ENCODE assay signal across 15 cellular contexts in the genomic region with DNA sequence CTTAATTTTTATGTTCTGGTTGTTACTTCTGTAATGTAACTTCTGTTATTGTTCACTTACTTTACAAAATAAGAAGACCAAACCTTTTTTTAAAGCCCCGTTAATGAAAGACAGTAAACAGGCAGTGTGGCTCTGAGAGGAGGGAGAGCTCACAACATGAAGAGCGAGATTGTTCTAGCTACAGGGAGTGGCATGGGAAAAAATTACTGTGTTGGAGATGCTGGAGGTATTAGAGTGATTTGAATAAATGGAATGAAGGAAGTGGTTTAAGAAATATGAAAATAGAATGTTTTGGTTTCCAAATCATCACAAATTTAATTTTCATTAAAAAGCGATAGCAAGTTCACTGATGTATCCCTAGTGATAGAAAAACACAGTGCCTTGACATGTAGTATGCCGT. TPM values are rescaled to one million over a fixed set of nuclear protein-coding genes. Genes with fewer than 3 reads are reported as not detected.
DNase-seq lines count a peak whose midpoint lies in the region; ATAC-seq, FAIRE-seq and TF ChIP-seq lines count a peak whose summit lies in the region.
"Had no signal": no experiment of that assay in that cellular context is flagged by ENCODE, and none has a peak within 500 bp of the region (broad histone marks: within the 10 kb centered on the region; RNA-seq: fewer than 3 reads in every experiment).

No MANE protein-coding gene starts in this region.

- H3K36me3 ChIP-seq in astrocyte (ENCODE audit: insufficient read depth, low read length): no peaks in the 10 kb centered on the region
- H3K36me3 ChIP-seq in body of pancreas (replicated peaks in 1 of 2; ENCODE audit: insufficient read depth in 1 of 2, low read depth in 2 of 2): no peaks in the 10 kb centered on the region
- H3K36me3 ChIP-seq: neural progenitor cell had no signal

- H3K4me3 Mint-ChIP-seq in astrocyte (ENCODE audit: unreplicated experiment) (no peak overlapping the region), progenitor cell of endocrine pancreas (ENCODE audit: low read depth) (no peak overlapping the region)
- H3K4me3 Mint-ChIP-seq: neural progenitor cell had no signal

- TF ChIP-seq CTCF in astrocyte (IDR thresholded peaks at IDR 0.05; ENCODE audit: insufficient read depth, low read depth, low read length): no peak
- TF ChIP-seq CTCF in body of pancreas (IDR thresholded peaks at IDR 0.05): no peak
- TF ChIP-seq CTCF in progenitor cell of endocrine pancreas (IDR thresholded peaks at IDR 0.05; ENCODE audit: unreplicated experiment): no peak

- H3K4me3 ChIP-seq in astrocyte (ENCODE audit: insufficient read depth, low read depth, low read length) (peak overlapping the region; percentile 18), body of pancreas (no peak overlapping the region)
- H3K4me3 ChIP-seq: neural progenitor cell had no signal

- FAIRE-seq in H54 (lab: Jason Lieb, UNC): peak; percentile 98
- FAIRE-seq in astrocyte (lab: Jason Lieb, UNC): no peak
- FAIRE-seq: HTR-8/SVneo had no signal

- H3K79me2 ChIP-seq in astrocyte (ENCODE audit: insufficient read depth, low read length): peaks cover 56% of the 10 kb centered on the region

- H3K4me1 Mint-ChIP-seq in astrocyte (ENCODE audit: low read depth, unreplicated experiment) (peaks cover 22% of the 10 kb centered on the region), progenitor cell of endocrine pancreas (ENCODE audit: low read depth) (peaks cover 2% of the 10 kb centered on the region)

- H3K4me2 ChIP-seq in astrocyte (ENCODE audit: low read length): peak overlapping the region; percentile 76
- H3K4me2 ChIP-seq: neural progenitor cell had no signal

- peak overlapping the region; percentile 83 for H3K9ac ChIP-seq in astrocyte (ENCODE audit: low read length)
- H3K9ac ChIP-seq: neural progenitor cell had no signal

- H3K4me1 ChIP-seq in astrocyte (ENCODE audit: insufficient read depth, low read length) (peaks cover 24% of the 10 kb centered on the region), body of pancreas (peaks cover 8% of the 10 kb centered on the region)
- H3K4me1 ChIP-seq: neural progenitor cell had no signal

- H3K27me3 Mint-ChIP-seq in astrocyte (ENCODE audit: low read depth, unreplicated experiment): no peaks in the 10 kb centered on the region
- H3K27me3 Mint-ChIP-seq in progenitor cell of endocrine pancreas: no peaks in the 10 kb centered on the region

- DNase-seq in A172 (ENCODE audit: low spot score): peak; percentile 63
- DNase-seq in H54 (ENCODE audit: insufficient read length, low spot score): no peak
- peak; percentile 88 for DNase-seq in astrocyte (ENCODE audit: low read depth)
- DNase-seq in glomerular visceral epithelial cell (ENCODE audit: extremely low spot score): peak; percentile 34
- no peak for DNase-seq in NK-92 (lab: John Stamatoyannopoulos, UW; ENCODE audit: unreplicated experiment)
- DNase-seq in body of pancreas: no peak
- DNase-seq in progenitor cell of endocrine pancreas (ENCODE audit: low spot score, unreplicated experiment): no peak
- DNase-seq: activated gamma-delta T cell treated with Interleukin-2 at 50 U/mL for 16 hours; AML-193; effector CD4-positive, alpha-beta T cell; NCI-H187; stimulated activated CD4-positive, alpha-beta T cell treated with anti-CD3 and anti-CD28 coated beads, Interleukin-4, amount 100 ng/mL, for 1 hour had no signal

- H3K27me3 ChIP-seq in astrocyte (ENCODE audit: insufficient read depth, low read length) (no peaks in the 10 kb centered on the region), body of pancreas (no peaks in the 10 kb centered on the region)
- H3K27me3 ChIP-seq: neural progenitor cell had no signal

- no peaks in the 10 kb centered on the region for H3K36me3 Mint-ChIP-seq in astrocyte (ENCODE audit: low read depth, unreplicated experiment)
- peaks cover 10% of the 10 kb centered on the region for H3K36me3 Mint-ChIP-seq in progenitor cell of endocrine pancreas (ENCODE audit: insufficient read depth)

- WGBS in body of pancreas, 2 donors: 82 to 89% methylated on average over 4 of the region's 4 CpGs

- H2AFZ ChIP-seq in astrocyte (ENCODE audit: low read depth, low read length): peak overlapping the region; percentile 7
- H2AFZ ChIP-seq: neural progenitor cell had no signal

- H3K9me3 Mint-ChIP-seq in astrocyte (ENCODE audit: unreplicated experiment) (peaks cover 1% of the 10 kb centered on the region), progenitor cell of endocrine pancreas (ENCODE audit: low read depth) (no peaks in the 10 kb centered on the region)

- ATAC-seq in body of pancreas (no peak), HG03520 (IDR thresholded peaks at IDR 0.05; ENCODE audit: unreplicated experiment) (no peak)

- H3K27ac Mint-ChIP-seq in astrocyte (ENCODE audit: unreplicated experiment) (no peak overlapping the region), progenitor cell of endocrine pancreas (no peak overlapping the region)
- H3K27ac Mint-ChIP-seq: neural progenitor cell had no signal

- TF ChIP-seq POLR2A in H54 (IDR thresholded peaks at IDR 0.05; ENCODE audit: low read depth, low read length): no peak
- no peak for TF ChIP-seq POLR2A in body of pancreas (IDR thresholded peaks at IDR 0.05)

- H3K27ac ChIP-seq in astrocyte (ENCODE audit: low read depth, low read length) (peak overlapping the region; percentile 90), body of pancreas (no peak overlapping the region)
- H3K27ac ChIP-seq: neural progenitor cell had no signal

- intact Hi-C loops in body of pancreas (cut with DNase I): no loop called here

- H3K9me3 ChIP-seq in astrocyte (ENCODE audit: insufficient read depth, low read depth, low read length) (no peaks in the 10 kb centered on the region), body of pancreas (no peaks in the 10 kb centered on the region)

- H4K20me1 ChIP-seq in astrocyte (ENCODE audit: insufficient read depth, low read length): no peaks in the 10 kb centered on the region

RNA-seq across cellular contexts. Expression of a gene that starts 31.8 kb away (rescaled TPM):
- total RNA-seq in A172 (2014; rRNA removed; shearing (Covaris generic)): 69.1 and 101 TPM in 2 replicates
- total RNA-seq in astrocyte (44.6 and 52.0 TPM in 2 replicates), body of pancreas (10 to 100 TPM; 20.8 to 22.1 TPM), progenitor cell of endocrine pancreas (33.2 and 34.0 TPM in 2 replicates)

Comparison
In these comparisons a context has a peak if more than half of its experiments do, and no peak if none do; other contexts are left out.
1. DNase-seq: peak in A172 (single experiment), astrocyte (single experiment) and glomerular visceral epithelial cell (single experiment); none in H54 (single experiment), NK-92 (single experiment), body of pancreas (0 of 4) and progenitor cell of endocrine pancreas (single experiment).